12 cellular contexts compared by ENCODE assay signal in the genomic region with DNA sequence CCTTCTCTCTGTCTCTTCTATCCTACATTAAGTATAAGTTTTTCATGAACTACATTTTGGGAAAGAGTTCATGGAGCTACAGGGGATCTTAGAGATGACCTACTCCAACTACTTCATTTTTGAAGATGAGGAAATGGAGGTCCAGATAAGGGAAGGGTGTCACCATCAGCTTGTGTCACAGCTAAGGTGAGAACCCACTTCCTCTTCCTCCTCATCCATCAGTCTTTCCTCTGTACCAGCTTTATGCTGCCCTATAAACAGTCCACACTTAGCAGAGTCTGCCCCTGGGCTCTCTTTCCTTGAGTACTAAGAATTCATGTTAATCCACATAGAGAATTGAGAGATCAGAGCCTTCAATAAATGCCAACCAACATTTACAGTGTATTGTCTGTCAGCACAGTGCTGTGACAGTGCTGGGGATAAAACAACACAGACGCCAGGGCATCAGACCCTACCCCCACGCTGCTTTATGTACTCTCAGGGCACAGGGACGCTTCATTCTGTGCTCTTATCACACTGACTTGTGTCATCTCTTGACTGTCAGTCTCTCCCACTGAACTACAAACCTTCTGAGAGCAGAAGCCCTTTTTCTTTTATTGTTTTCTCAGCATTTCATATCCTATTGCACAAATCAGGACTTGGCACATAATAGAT. TPM values are rescaled to one million over a fixed set of nuclear protein-coding genes. Genes with fewer than 3 reads are reported as not detected.
DNase-seq lines count a peak whose midpoint lies in the region; ATAC-seq and TF ChIP-seq lines count a peak whose summit lies in the region.
"Had no signal": no experiment of that assay in that cellular context is flagged by ENCODE, and none has a peak within 500 bp of the region (broad histone marks: within the 10 kb centered on the region; RNA-seq: fewer than 3 reads in every experiment).

No MANE protein-coding gene starts in this region.

- H3F3A ChIP-seq in PC-3 (ENCODE audit: low read length, unreplicated experiment), result no peaks in the 10 kb centered on the region

- H3K27me3 Mint-ChIP-seq in CD4-positive, CD25-positive, alpha-beta regulatory T cell, result peaks cover 6% of the 10 kb centered on the region
- H3K27me3 Mint-ChIP-seq in activated B cell treated with CpG ODN at 0.5 μM for 24 hours, result no peaks in the 10 kb centered on the region

- H3K36me3 Mint-ChIP-seq in CD4-positive, CD25-positive, alpha-beta regulatory T cell, result peaks cover 3% of the 10 kb centered on the region
- peaks cover 10% of the 10 kb centered on the region for H3K36me3 Mint-ChIP-seq in activated B cell treated with CpG ODN at 0.5 μM for 24 hours (ENCODE audit: low read depth)

- H3K27me3 ChIP-seq in CD4-positive, CD25-positive, alpha-beta regulatory T cell (ENCODE audit: control insufficient read depth, insufficient read depth, low read length), result peaks cover 2% of the 10 kb centered on the region
- H3K27me3 ChIP-seq in lower lobe of right lung (ENCODE audit: low read depth) (no peaks in the 10 kb centered on the region), PC-3 (ENCODE audit: low read length) (no peaks in the 10 kb centered on the region)

- H3K9me3 Mint-ChIP-seq in CD4-positive, CD25-positive, alpha-beta regulatory T cell, result peaks cover 0 to 4% (median 4%) of the 10 kb centered on the region in 7 donors
- peaks cover 2% of the 10 kb centered on the region for H3K9me3 Mint-ChIP-seq in activated B cell treated with CpG ODN at 0.5 μM for 24 hours

- H3K4me3 Mint-ChIP-seq in CD4-positive, CD25-positive, alpha-beta regulatory T cell, result peak overlapping the region; percentile 39 to 62 (median 54)
- H3K4me3 Mint-ChIP-seq in activated B cell treated with CpG ODN at 0.5 μM for 24 hours, result peak overlapping the region; percentile 33

- peak; percentile 52 to 67 for ATAC-seq in CD4-positive, CD25-positive, alpha-beta regulatory T cell (ENCODE audit: low read depth in 2 of 2)
- peak; percentile 31 for ATAC-seq in activated B cell treated with CpG ODN at 0.5 μM for 24 hours (ENCODE audit: low read depth)
- peak; percentile 41 to 58 for ATAC-seq in lower lobe of right lung
- ATAC-seq in GM21786 (IDR thresholded peaks at IDR 0.05; ENCODE audit: unreplicated experiment), result no peak
- no peak for ATAC-seq in HG03571 (IDR thresholded peaks at IDR 0.05; ENCODE audit: unreplicated experiment)
- no peak for ATAC-seq in PC-3

- H3K9me2 ChIP-seq in PC-3 (replicated peaks; ENCODE audit: low read length), result no peaks in the 10 kb centered on the region

- H4K20me1 ChIP-seq in PC-3 (ENCODE audit: low read length), result no peaks in the 10 kb centered on the region

- H3K9ac ChIP-seq in PC-3 (ENCODE audit: low read length), result no peak overlapping the region
- H3K9ac ChIP-seq: KMS-11 had no signal

- H3K27ac Mint-ChIP-seq in CD4-positive, CD25-positive, alpha-beta regulatory T cell, result peak overlapping the region; percentile 40 to 93 (median 87)
- peak overlapping the region; percentile 65 for H3K27ac Mint-ChIP-seq in activated B cell treated with CpG ODN at 0.5 μM for 24 hours

- H3K27ac ChIP-seq in 22Rv1 (peak overlapping the region; percentile 90), lower lobe of right lung (peak overlapping the region; percentile 42), PC-3 (ENCODE audit: low read length) (no peak overlapping the region)
- no peak overlapping the region for H3K27ac ChIP-seq in CD4-positive, CD25-positive, alpha-beta regulatory T cell (ENCODE audit: insufficient read depth, low read length, poor library complexity, severe bottlenecking)
- H3K27ac ChIP-seq: KMS-11 had no signal

- TF ChIP-seq CTCF in 22Rv1 (IDR thresholded peaks at IDR 0.05), result no peak
- no peak for TF ChIP-seq CTCF in activated B cell treated with CpG ODN at 0.5 μM for 24 hours (IDR thresholded peaks at IDR 0.05)
- no peak for TF ChIP-seq CTCF in lower lobe of right lung (IDR thresholded peaks at IDR 0.05)
- TF ChIP-seq CTCF in PC-3 (conservative IDR thresholded peaks at IDR 0.05; ENCODE audit: low read depth, low read length), result no peak

- H3K4me1 ChIP-seq in CD4-positive, CD25-positive, alpha-beta regulatory T cell (ENCODE audit: control insufficient read depth, insufficient read depth, low read length, poor library complexity, severe bottlenecking), result peaks cover 17% of the 10 kb centered on the region
- H3K4me1 ChIP-seq in lower lobe of right lung (peaks cover 9% of the 10 kb centered on the region), PC-3 (ENCODE audit: insufficient read depth, low read length) (peaks cover 24% of the 10 kb centered on the region)

- CTCF ChIA-PET in activated B cell treated with CpG ODN at 0.5 μM for 24 hours (lab: Charles Lee) (interaction anchor here (1.5 kb wide), 1 partner anchor 109 kb away, joined by 4 read pairs; no protein-coding TSS in a partner anchor), PC-3 (lab: Charles Lee) (no interaction called here)

- no peak overlapping the region for H2AFZ ChIP-seq in PC-3 (ENCODE audit: low read length)

- H3K4me2 ChIP-seq in PC-3 (ENCODE audit: low read length), result no peak overlapping the region
- H3K4me2 ChIP-seq: KMS-11 had no signal

- H3K9me3 ChIP-seq in CD4-positive, CD25-positive, alpha-beta regulatory T cell (ENCODE audit: control insufficient read depth in 2 of 2, low read length in 2 of 2), result no peaks in the 10 kb centered on the region
- H3K9me3 ChIP-seq in lower lobe of right lung (no peaks in the 10 kb centered on the region), PC-3 (ENCODE audit: low read length) (no peaks in the 10 kb centered on the region)
- H3K9me3 ChIP-seq: prostate gland had no signal

- BruUV-seq in PC-3 (replicated peaks; lab: Mats Ljungman, UMichigan), result no TSS peak

- H3K79me2 ChIP-seq in PC-3 (ENCODE audit: low read length), result peaks cover 3% of the 10 kb centered on the region; the same call in 1 of the 2 replicates

- intact Hi-C loops in activated B cell treated with CpG ODN at 0.5 μM for 24 hours (cut with micrococcal nuclease), result loop anchor here (2.0 kb wide), 1 partner anchor 16 kb away; no protein-coding TSS in a partner anchor
- intact Hi-C loops in lower lobe of right lung (cut with DNase I), result no loop called here
- intact Hi-C loops in PC-3 (cut with micrococcal nuclease), result no loop called here

- POLR2A ChIA-PET in activated B cell treated with CpG ODN at 0.5 μM for 24 hours (lab: Charles Lee) (no interaction called here), PC-3 (lab: Charles Lee; ENCODE audit: unreplicated experiment) (no interaction called here)

- peaks cover 18 to 28% (median 26%) of the 10 kb centered on the region in 4 donors for H3K4me1 Mint-ChIP-seq in CD4-positive, CD25-positive, alpha-beta regulatory T cell
- peaks cover 23% of the 10 kb centered on the region for H3K4me1 Mint-ChIP-seq in activated B cell treated with CpG ODN at 0.5 μM for 24 hours

- DNase-seq in CD4-positive, CD25-positive, alpha-beta regulatory T cell, result peak in 1 of 3 donors; percentile 75
- DNase-seq in activated B cell treated with CpG ODN at 0.5 μM for 24 hours (no peak), lower lobe of right lung (no peak), PC-3 (no peak)
- DNase-seq: NCI-H1694, OCI-M1, SW 1271 had no signal

- H3K4me3 ChIP-seq in CD4-positive, CD25-positive, alpha-beta regulatory T cell (ENCODE audit: low read depth, low read length), result peak overlapping the region; percentile 31
- no peak overlapping the region for H3K4me3 ChIP-seq in lower lobe of right lung
- no peak overlapping the region for H3K4me3 ChIP-seq in PC-3 (ENCODE audit: low read length)
- H3K4me3 ChIP-seq: prostate gland had no signal

- no peaks in the 10 kb centered on the region for H3K36me3 ChIP-seq in CD4-positive, CD25-positive, alpha-beta regulatory T cell (ENCODE audit: control insufficient read depth, insufficient read depth, low read length)
- no peaks in the 10 kb centered on the region for H3K36me3 ChIP-seq in lower lobe of right lung
- no peaks in the 10 kb centered on the region for H3K36me3 ChIP-seq in PC-3 (ENCODE audit: low read depth, low read length)
- H3K36me3 ChIP-seq: prostate gland had no signal

RNA-seq across cellular contexts. Expression of a gene that starts 22.1 kb away (rescaled TPM):
- total RNA-seq in CD4-positive, CD25-positive, alpha-beta regulatory T cell, result 1.0 TPM
- 1 to 10 TPM in 1 of 4 donors, under 1 TPM in 3; 0.30 to 1.4 (median 0.52) TPM for polyA plus RNA-seq in CD4-positive, CD25-positive, alpha-beta regulatory T cell
- total RNA-seq in activated B cell treated with CpG ODN at 0.5 μM for 24 hours, result 3.2 TPM in 2 replicates
- total RNA-seq in lower lobe of right lung, result 26.4 TPM
- total RNA-seq in PC-3 (2014; rRNA removed), result 41.1 and 42.1 TPM in 2 replicates

Comparison
In these comparisons a context has a peak if more than half of its experiments do, and no peak if none do; other contexts are left out.
1. H3K27ac ChIP-seq: peak in 22Rv1 (single experiment) and lower lobe of right lung (single experiment); none in CD4-positive, CD25-positive, alpha-beta regulatory T cell (single experiment) and PC-3 (single experiment).
2. ATAC-seq: peak in CD4-positive, CD25-positive, alpha-beta regulatory T cell (2 of 2), activated B cell treated with CpG ODN at 0.5 μM for 24 hours (single experiment) and lower lobe of right lung (2 of 2); none in GM21786 (single experiment), HG03571 (single experiment) and PC-3 (single experiment).